ENCODE assay signal across 8 cellular contexts in genomic region chr16:86015606-86016005, GRCh38.
"Had no signal": no experiment of that assay in that cellular context is flagged by ENCODE, and none has a peak within 500 bp of the region (broad histone marks: within the 10 kb centered on the region; RNA-seq: fewer than 3 reads in every experiment).

No MANE protein-coding gene starts in this region.

- ATAC-seq: stimulated activated naive CD8-positive, alpha-beta T cell treated with anti-CD3 and anti-CD28 coated beads, Interleukin-15, amount 100 ng/mL, for 72 hours had no signal

- H3K4me1 ChIP-seq: foreskin keratinocyte, psoas muscle, right atrium auricular region had no signal

- H3K36me3 ChIP-seq: left ventricle myocardium inferior, right atrium auricular region, tibial nerve had no signal

- DNase-seq: left ventricle myocardium inferior, psoas muscle, T-helper 9 cell had no signal

- H3K4me3 ChIP-seq: left ventricle myocardium inferior, psoas muscle, right atrium auricular region, skin epidermis, tibial nerve had no signal

- H3K27ac ChIP-seq: foreskin keratinocyte, left ventricle myocardium inferior, psoas muscle, right atrium auricular region, skin epidermis, tibial nerve had no signal

- H3K27me3 ChIP-seq: foreskin keratinocyte, right atrium auricular region had no signal
